In the genomic region with DNA sequence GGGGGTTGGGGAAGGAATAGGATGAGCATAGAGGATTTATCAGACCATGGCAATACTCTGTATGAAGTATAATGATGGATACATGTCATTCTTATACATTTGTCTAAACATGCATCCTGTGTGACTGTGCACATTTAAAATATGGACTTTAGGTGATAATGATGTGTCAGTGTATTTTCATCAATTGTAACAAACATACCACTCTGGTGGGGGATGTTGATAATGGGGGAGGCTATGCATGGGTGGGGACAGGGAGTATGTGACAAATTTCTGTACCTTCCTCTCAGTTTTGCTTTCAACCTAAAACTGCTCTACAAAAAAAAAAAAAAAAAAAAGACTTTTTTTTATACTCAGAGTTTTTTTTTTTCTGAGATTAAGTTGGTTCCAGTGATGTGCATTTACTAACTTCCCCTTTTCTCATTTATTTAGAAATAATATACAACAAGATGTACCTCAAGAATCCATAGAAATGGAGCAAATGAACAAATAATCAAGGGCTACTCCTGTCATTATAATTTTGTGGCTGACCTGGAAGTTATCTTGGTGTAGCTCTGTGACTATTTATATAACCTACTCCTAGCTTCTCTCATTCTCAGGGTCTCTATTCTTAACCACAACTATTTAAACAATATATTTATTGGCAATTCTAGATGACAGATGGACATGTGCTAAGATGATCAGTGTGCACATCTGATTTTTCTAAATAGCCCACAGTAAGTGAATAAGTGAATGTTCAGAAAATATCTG, we compare ENCODE assay signal across 12 cellular contexts.
DNase-seq lines count a peak whose midpoint lies in the region; ATAC-seq and TF ChIP-seq lines count a peak whose summit lies in the region.
"Had no signal": no experiment of that assay in that cellular context is flagged by ENCODE, and none has a peak within 500 bp of the region (broad histone marks: within the 10 kb centered on the region; RNA-seq: fewer than 3 reads in every experiment).

No MANE protein-coding gene starts in this region.

- intact Hi-C loops in Right ventricle myocardium superior (cut with DNase I): no loop called here

- no peak overlapping the region for H3K4me3 ChIP-seq in OCI-LY3 (ENCODE audit: low read length)
- H3K4me3 ChIP-seq in right atrium auricular region: no peak overlapping the region

- H2AFZ ChIP-seq in OCI-LY3 (ENCODE audit: low read depth, low read length): no peak overlapping the region

- H3K27ac ChIP-seq in OCI-LY3 (ENCODE audit: low read length) (no peak overlapping the region), right atrium auricular region (no peak overlapping the region)
- H3K27ac ChIP-seq: KMS-11 had no signal

- H3K27me3 ChIP-seq in OCI-LY3 (ENCODE audit: low read depth, low read length) (no peaks in the 10 kb centered on the region), right atrium auricular region (no peaks in the 10 kb centered on the region)

- no peaks in the 10 kb centered on the region for H3K79me2 ChIP-seq in OCI-LY3 (ENCODE audit: low read length)

- H3K9me3 ChIP-seq in OCI-LY3 (ENCODE audit: insufficient read depth, low read length) (no peaks in the 10 kb centered on the region), right atrium auricular region (no peaks in the 10 kb centered on the region)

- H3K36me3 ChIP-seq in OCI-LY3 (replicated peaks; ENCODE audit: low read depth, low read length): no peaks in the 10 kb centered on the region
- H3K36me3 ChIP-seq in right atrium auricular region: no peaks in the 10 kb centered on the region

- DNase-seq in right atrium auricular region (ENCODE audit: low spot score) (no peak), Right ventricle myocardium superior (no peak), occipital lobe (lab: John Stamatoyannopoulos, UW) (no peak), SK-N-DZ (ENCODE audit: low spot score) (no peak)
- DNase-seq: CD8-positive, alpha-beta memory T cell; NCI-H526; stimulated activated naive CD4-positive, alpha-beta T cell had no signal

- H3K4me2 ChIP-seq in OCI-LY3 (ENCODE audit: low read length): peak overlapping the region; percentile 56
- H3K4me2 ChIP-seq: KMS-11 had no signal

- peaks cover 24% of the 10 kb centered on the region for H3K4me1 ChIP-seq in OCI-LY3 (ENCODE audit: low read length)
- no peaks in the 10 kb centered on the region for H3K4me1 ChIP-seq in right atrium auricular region

- H3K9ac ChIP-seq in OCI-LY3 (ENCODE audit: low read length): no peak overlapping the region
- H3K9ac ChIP-seq: KMS-11 had no signal

- ATAC-seq in GM18505 (IDR thresholded peaks at IDR 0.05; ENCODE audit: unreplicated experiment) (peak; percentile 77), GM19467 (IDR thresholded peaks at IDR 0.05; ENCODE audit: unreplicated experiment) (peak; percentile 76), HG02981 (IDR thresholded peaks at IDR 0.05; ENCODE audit: unreplicated experiment) (peak; percentile 87), Right ventricle myocardium superior (ENCODE audit: poor library complexity) (no peak)

- no peak for TF ChIP-seq POLR2A in GM18505 (IDR thresholded peaks at IDR 0.05; ENCODE audit: borderline replicate concordance, extremely low read depth, insufficient read depth, insufficient read length)

- no peaks in the 10 kb centered on the region for H4K20me1 ChIP-seq in OCI-LY3 (ENCODE audit: insufficient read depth, low read length)

- TF ChIP-seq CTCF in OCI-LY3 (IDR thresholded peaks at IDR 0.05; ENCODE audit: low read depth, low read length) (no peak), right atrium auricular region (IDR thresholded peaks at IDR 0.05) (no peak)
